20 cellular contexts compared by ENCODE assay signal in genomic region chr18:58690259-58690658, GRCh38. TPM values are rescaled to one million over a fixed set of nuclear protein-coding genes. Genes with fewer than 3 reads are reported as not detected.
A peak's percentile ranks its signal among the peaks of the same experiment; 100 is the strongest.
DNase-seq lines count a peak whose midpoint lies in the region; ATAC-seq and TF ChIP-seq lines count a peak whose summit lies in the region.
"Had no signal": no experiment of that assay in that cellular context is flagged by ENCODE, and none has a peak within 500 bp of the region (broad histone marks: within the 10 kb centered on the region; RNA-seq: fewer than 3 reads in every experiment).

No MANE protein-coding gene starts in this region.

- no peaks in the 10 kb centered on the region for H3K4me1 ChIP-seq in neural progenitor cell
- H3K4me1 ChIP-seq: HAP-1, SJCRH30 had no signal

- in situ Hi-C loops in KBM-7 (cut with MboI; ENCODE audit: low pct_unique_long_range_greater_than_20kb, low sequenced_read_pairs) = no loop called here

- H2AFZ ChIP-seq in neural progenitor cell (replicated peaks) = no peak overlapping the region
- H2AFZ ChIP-seq: GM23338 had no signal

- no peak overlapping the region for H3K4me2 ChIP-seq in neural progenitor cell
- H3K4me2 ChIP-seq: BLaER1, GM23338 had no signal

- H3F3A ChIP-seq in neural progenitor cell (ENCODE audit: low read depth) = no peaks in the 10 kb centered on the region

- no peaks in the 10 kb centered on the region for H3K9me3 ChIP-seq in CD4-positive, alpha-beta T cell (ENCODE audit: control insufficient read depth, low read length)
- H3K9me3 ChIP-seq in T-helper 17 cell (ENCODE audit: control insufficient read depth, low read length, poor library complexity, severe bottlenecking) (no peaks in the 10 kb centered on the region), neural progenitor cell (ENCODE audit: low read depth) (no peaks in the 10 kb centered on the region)
- H3K9me3 ChIP-seq: HAP-1, SJCRH30 had no signal

- H3K36me3 ChIP-seq in neural progenitor cell = no peaks in the 10 kb centered on the region
- H3K36me3 ChIP-seq: SJCRH30 had no signal

- peak overlapping the region; percentile 2 for H3K4me3 Mint-ChIP-seq in activated naive CD8-positive, alpha-beta T cell treated with anti-CD3 and anti-CD28 coated beads, Interleukin-2, amount 10 ng/mL, durations not matched to agents 7 days and 5 days
- no peak overlapping the region for H3K4me3 Mint-ChIP-seq in activated naive CD8-positive, alpha-beta T cell treated with anti-CD3 and anti-CD28 coated beads, Interleukin-2, amount 50 U/mL, for 24 hours
- peak overlapping the region; percentile 20 for H3K4me3 Mint-ChIP-seq in CD4-positive, alpha-beta T cell
- H3K4me3 Mint-ChIP-seq in T-helper 17 cell = peak overlapping the region; percentile 55
- H3K4me3 Mint-ChIP-seq in neural progenitor cell = no peak overlapping the region
- H3K4me3 Mint-ChIP-seq: GM23338 had no signal

- H3K79me2 ChIP-seq in neural progenitor cell (ENCODE audit: low read depth) = no peaks in the 10 kb centered on the region

- H4K20me1 ChIP-seq in neural progenitor cell (ENCODE audit: low read depth) = no peaks in the 10 kb centered on the region

- no peaks in the 10 kb centered on the region for H3K27me3 Mint-ChIP-seq in activated naive CD8-positive, alpha-beta T cell treated with anti-CD3 and anti-CD28 coated beads, Interleukin-2, amount 10 ng/mL, durations not matched to agents 7 days and 5 days
- H3K27me3 Mint-ChIP-seq in activated naive CD8-positive, alpha-beta T cell treated with anti-CD3 and anti-CD28 coated beads, Interleukin-2, amount 50 U/mL, for 24 hours = no peaks in the 10 kb centered on the region
- no peaks in the 10 kb centered on the region for H3K27me3 Mint-ChIP-seq in CD4-positive, alpha-beta T cell
- H3K27me3 Mint-ChIP-seq in T-helper 17 cell (no peaks in the 10 kb centered on the region), neural progenitor cell (ENCODE audit: insufficient read depth, low read depth) (peaks cover 3% of the 10 kb centered on the region)

- no peak for DNase-seq in activated naive CD8-positive, alpha-beta T cell treated with anti-CD3 and anti-CD28 coated beads, Interleukin-2, amount 10 ng/mL, durations not matched to agents 7 days and 5 days
- no peak for DNase-seq in activated naive CD8-positive, alpha-beta T cell treated with anti-CD3 and anti-CD28 coated beads, Interleukin-2, amount 50 U/mL, for 24 hours
- no peak for DNase-seq in CD4-positive, alpha-beta T cell
- no peak for DNase-seq in T-helper 17 cell
- no peak for DNase-seq in neural progenitor cell (ENCODE audit: low spot score)
- no peak for DNase-seq in KBM-7
- no peak for DNase-seq in Kasumi-1 (lab: John Stamatoyannopoulos, UW)
- DNase-seq: KG1; NCI-H1092 treated with DMSO at 0.1 percent for 48 hours; NCI-H146; NCI-H2029; NCI-H2227 treated with DMSO at 0.1 percent for 48 hours; NCI-H510A treated with DMSO at 0.1 percent for 48 hours; NCI-H748 treated with DMSO at 0.1 percent for 48 hours; NK-92 treated with Interleukin-12 subunit alpha and Interleukin-12 subunit beta, amount 100 ng/mL, for 24 hours; SJCRH30 had no signal

- POLR2A ChIA-PET in activated naive CD8-positive, alpha-beta T cell treated with anti-CD3 and anti-CD28 coated beads, Interleukin-2, amount 10 ng/mL, durations not matched to agents 7 days and 5 days (lab: Charles Lee) = interaction anchor here (1.3 to 3.5 kb wide), 2 partner anchors 18 to 19 kb away, joined by 6 to 36 read pairs; partner anchors contain the start of gene MALT1
- POLR2A ChIA-PET in CD4-positive, alpha-beta T cell (lab: Charles Lee) = interaction anchor here (3.4 to 13.5 kb wide), 2 partner anchors 19 to 26 kb away, joined by 17 to 270 read pairs; partner anchors contain the start of gene MALT1

- H3K27me3 ChIP-seq in CD4-positive, alpha-beta T cell (ENCODE audit: control insufficient read depth, insufficient read depth, low read length) = no peaks in the 10 kb centered on the region
- H3K27me3 ChIP-seq in neural progenitor cell = no peaks in the 10 kb centered on the region
- H3K27me3 ChIP-seq: BLaER1, SJCRH30 had no signal

- intact Hi-C loops in CD4-positive, alpha-beta T cell (cut with DNase I, micrococcal nuclease) = loop anchor here in 1 of 2 experiments (5.0 kb wide), 1 partner anchor 33 kb away; no protein-coding TSS in a partner anchor

- peaks cover 6% of the 10 kb centered on the region for H3K9me3 Mint-ChIP-seq in activated naive CD8-positive, alpha-beta T cell treated with anti-CD3 and anti-CD28 coated beads, Interleukin-2, amount 10 ng/mL, durations not matched to agents 7 days and 5 days
- H3K9me3 Mint-ChIP-seq in activated naive CD8-positive, alpha-beta T cell treated with anti-CD3 and anti-CD28 coated beads, Interleukin-2, amount 50 U/mL, for 24 hours = peaks cover 9% of the 10 kb centered on the region
- H3K9me3 Mint-ChIP-seq in CD4-positive, alpha-beta T cell = peaks cover 1% of the 10 kb centered on the region
- peaks cover 2% of the 10 kb centered on the region for H3K9me3 Mint-ChIP-seq in neural progenitor cell

- peaks cover 57% of the 10 kb centered on the region for H3K36me3 Mint-ChIP-seq in activated naive CD8-positive, alpha-beta T cell treated with anti-CD3 and anti-CD28 coated beads, Interleukin-2, amount 10 ng/mL, durations not matched to agents 7 days and 5 days
- peaks cover 54% of the 10 kb centered on the region for H3K36me3 Mint-ChIP-seq in activated naive CD8-positive, alpha-beta T cell treated with anti-CD3 and anti-CD28 coated beads, Interleukin-2, amount 50 U/mL, for 24 hours (ENCODE audit: low read depth)
- H3K36me3 Mint-ChIP-seq in CD4-positive, alpha-beta T cell (ENCODE audit: low read depth) = peaks cover 78% of the 10 kb centered on the region
- H3K36me3 Mint-ChIP-seq in T-helper 17 cell (ENCODE audit: low read depth) (peaks cover 11% of the 10 kb centered on the region), neural progenitor cell (peaks cover 53% of the 10 kb centered on the region)

- H3K4me1 Mint-ChIP-seq in activated naive CD8-positive, alpha-beta T cell treated with anti-CD3 and anti-CD28 coated beads, Interleukin-2, amount 10 ng/mL, durations not matched to agents 7 days and 5 days = peaks cover 75% of the 10 kb centered on the region
- peaks cover 88% of the 10 kb centered on the region for H3K4me1 Mint-ChIP-seq in activated naive CD8-positive, alpha-beta T cell treated with anti-CD3 and anti-CD28 coated beads, Interleukin-2, amount 50 U/mL, for 24 hours
- H3K4me1 Mint-ChIP-seq in CD4-positive, alpha-beta T cell (ENCODE audit: low read depth) = peaks cover 90% of the 10 kb centered on the region
- H3K4me1 Mint-ChIP-seq in T-helper 17 cell = peaks cover 68% of the 10 kb centered on the region
- peaks cover 14% of the 10 kb centered on the region for H3K4me1 Mint-ChIP-seq in neural progenitor cell

- no peak for ATAC-seq in activated naive CD8-positive, alpha-beta T cell treated with anti-CD3 and anti-CD28 coated beads, Interleukin-2, amount 10 ng/mL, durations not matched to agents 7 days and 5 days (ENCODE audit: low read depth)
- no peak for ATAC-seq in activated naive CD8-positive, alpha-beta T cell treated with anti-CD3 and anti-CD28 coated beads, Interleukin-2, amount 50 U/mL, for 24 hours
- no peak for ATAC-seq in CD4-positive, alpha-beta T cell (ENCODE audit: poor library complexity)
- no peak for ATAC-seq in T-helper 17 cell
- ATAC-seq: GM23338, Panc1 had no signal

- no peak overlapping the region for H3K9ac ChIP-seq in neural progenitor cell
- H3K9ac ChIP-seq: BLaER1 had no signal

- no peak overlapping the region for H3K27ac ChIP-seq in CD4-positive, alpha-beta T cell (ENCODE audit: low read depth, low read length)
- no peak overlapping the region for H3K27ac ChIP-seq in neural progenitor cell
- H3K27ac ChIP-seq: BLaER1, SJCRH30 had no signal

- CTCF ChIA-PET in CD4-positive, alpha-beta T cell (lab: Charles Lee) = interaction anchor here (1.2 kb wide), 1 partner anchor 19 kb away, joined by 4 read pairs; the partner anchor contains the start of gene MALT1

- H3K4me3 ChIP-seq in neural progenitor cell = no peak overlapping the region
- H3K4me3 ChIP-seq: BLaER1, GM23338, HAP-1, SJCRH30 had no signal

- TF ChIP-seq CTCF in CD4-positive, alpha-beta T cell (IDR thresholded peaks at IDR 0.05) = no peak
- TF ChIP-seq CTCF in neural progenitor cell (IDR thresholded peaks at IDR 0.05) = no peak

- H3K27ac Mint-ChIP-seq in activated naive CD8-positive, alpha-beta T cell treated with anti-CD3 and anti-CD28 coated beads, Interleukin-2, amount 10 ng/mL, durations not matched to agents 7 days and 5 days = peak overlapping the region; percentile 56
- no peak overlapping the region for H3K27ac Mint-ChIP-seq in activated naive CD8-positive, alpha-beta T cell treated with anti-CD3 and anti-CD28 coated beads, Interleukin-2, amount 50 U/mL, for 24 hours
- peak overlapping the region; percentile 75 for H3K27ac Mint-ChIP-seq in CD4-positive, alpha-beta T cell
- H3K27ac Mint-ChIP-seq in T-helper 17 cell = peak overlapping the region; percentile 98
- H3K27ac Mint-ChIP-seq in neural progenitor cell = peak overlapping the region; percentile 46
- H3K27ac Mint-ChIP-seq: GM23338 had no signal

RNA-seq across cellular contexts. Expression of gene MALT1, which starts 19.0 kb away (rescaled TPM):
- 10 to 100 TPM; 68.6 to 71.6 TPM for total RNA-seq in activated naive CD8-positive, alpha-beta T cell treated with anti-CD3 and anti-CD28 coated beads, Interleukin-2, amount 10 ng/mL, durations not matched to agents 7 days and 5 days
- 10 to 100 TPM; 82.3 to 84.5 TPM for total RNA-seq in CD4-positive, alpha-beta T cell
- total RNA-seq in T-helper 17 cell (100 to 1,000 TPM in 1 of 2 donors, 10 to 100 TPM in 1; 87.8 to 108 TPM), neural progenitor cell (ENCODE audit: low replicate concordance) (24.4 and 28.4 TPM in 2 replicates)

Comparison
In these comparisons a context has a peak if more than half of its experiments do, and no peak if none do; other contexts are left out.
1. H3K4me3 Mint-ChIP-seq: peak in activated naive CD8-positive, alpha-beta T cell treated with anti-CD3 and anti-CD28 coated beads, Interleukin-2, amount 10 ng/mL, durations not matched to agents 7 days and 5 days (single experiment), CD4-positive, alpha-beta T cell (single experiment) and T-helper 17 cell (single experiment); none in activated naive CD8-positive, alpha-beta T cell treated with anti-CD3 and anti-CD28 coated beads, Interleukin-2, amount 50 U/mL, for 24 hours (single experiment) and neural progenitor cell (single experiment).